ENCODE assay signal across 1 cellular context in the genomic region with DNA sequence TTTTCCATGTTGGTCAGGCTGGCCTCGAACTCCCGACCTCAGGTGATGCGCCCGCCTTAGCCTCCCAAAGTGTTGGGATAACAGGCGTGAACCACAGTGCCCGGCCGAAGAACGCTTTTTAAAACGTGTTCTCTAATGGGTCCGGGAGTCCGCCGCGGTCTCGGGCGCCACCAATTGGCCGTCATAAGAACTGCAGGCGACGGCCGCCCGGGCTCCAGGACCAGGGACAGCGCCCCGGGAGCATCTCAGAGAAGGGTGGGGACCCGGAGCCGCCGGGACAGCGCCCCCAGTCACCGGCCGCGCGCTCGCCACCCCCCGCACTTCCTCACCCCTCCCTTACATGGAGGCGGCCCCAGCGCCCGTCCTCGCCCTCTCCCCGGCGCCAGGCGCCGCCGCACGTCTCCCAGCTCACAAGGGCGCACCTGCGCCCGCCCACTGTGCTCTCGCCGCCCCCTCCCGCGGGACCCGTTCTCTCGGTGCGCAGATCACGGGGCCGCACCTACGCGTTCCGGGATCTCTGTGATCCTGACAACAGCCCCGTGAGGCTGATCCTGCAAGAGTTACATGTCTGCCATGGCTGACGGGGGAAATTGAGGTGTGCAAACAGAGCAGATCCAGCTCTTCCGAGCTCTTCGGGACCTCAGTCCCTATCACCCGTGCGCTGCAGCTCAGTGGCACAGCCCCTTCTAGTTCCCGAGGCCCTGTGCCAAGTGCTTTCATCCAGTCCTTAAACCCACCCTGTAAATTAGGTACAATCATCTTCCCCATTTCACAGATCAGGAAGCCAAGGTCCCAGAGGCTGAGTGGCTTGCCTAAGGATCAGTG.
A peak's percentile ranks its signal among the peaks of the same experiment; 100 is the strongest.
TF ChIP-seq lines count a peak whose summit lies in the region.

No MANE protein-coding gene starts in this region.

TF ChIP-seq in HEK293, 187 proteins besides CTCF, POLR2A, EP300 and RAD21 (continued from another document):
- TF ChIP-seq, protein P1, sequence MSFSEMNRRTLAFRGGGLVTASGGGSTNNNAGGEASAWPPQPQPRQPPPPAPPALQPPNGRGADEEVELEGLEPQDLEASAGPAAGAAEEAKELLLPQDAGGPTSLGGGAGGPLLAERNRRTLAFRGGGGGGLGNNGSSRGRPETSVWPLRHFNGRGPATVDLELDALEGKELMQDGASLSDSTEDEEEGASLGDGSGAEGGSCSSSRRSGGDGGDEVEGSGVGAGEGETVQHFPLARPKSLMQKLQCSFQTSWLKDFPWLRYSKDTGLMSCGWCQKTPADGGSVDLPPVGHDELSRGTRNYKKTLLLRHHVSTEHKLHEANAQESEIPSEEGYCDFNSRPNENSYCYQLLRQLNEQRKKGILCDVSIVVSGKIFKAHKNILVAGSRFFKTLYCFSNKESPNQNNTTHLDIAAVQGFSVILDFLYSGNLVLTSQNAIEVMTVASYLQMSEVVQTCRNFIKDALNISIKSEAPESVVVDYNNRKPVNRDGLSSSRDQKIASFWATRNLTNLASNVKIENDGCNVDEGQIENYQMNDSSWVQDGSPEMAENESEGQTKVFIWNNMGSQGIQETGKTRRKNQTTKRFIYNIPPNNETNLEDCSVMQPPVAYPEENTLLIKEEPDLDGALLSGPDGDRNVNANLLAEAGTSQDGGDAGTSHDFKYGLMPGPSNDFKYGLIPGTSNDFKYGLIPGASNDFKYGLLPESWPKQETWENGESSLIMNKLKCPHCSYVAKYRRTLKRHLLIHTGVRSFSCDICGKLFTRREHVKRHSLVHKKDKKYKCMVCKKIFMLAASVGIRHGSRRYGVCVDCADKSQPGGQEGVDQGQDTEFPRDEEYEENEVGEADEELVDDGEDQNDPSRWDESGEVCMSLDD (tag by site-specific recombination; IDR thresholded peaks at IDR 0.05): peak; percentile 73
- TF ChIP-seq EGR2 (tag by site-specific recombination; IDR thresholded peaks at IDR 0.05; ENCODE audit: low read depth) (peak; percentile 94), ZNF311 (tag by site-specific recombination; IDR thresholded peaks at IDR 0.05; ENCODE audit: borderline replicate concordance) (no peak), ZNF658 (tag by site-specific recombination; IDR thresholded peaks at IDR 0.05) (no peak), ZNF747 (tag by site-specific recombination; IDR thresholded peaks at IDR 0.05) (no peak), ZNF626 (tag by site-specific recombination; IDR thresholded peaks at IDR 0.05) (no peak), ZNF501 (tag by site-specific recombination; IDR thresholded peaks at IDR 0.05) (peak; percentile 85), MZF1 (tag by site-specific recombination; IDR thresholded peaks at IDR 0.05; ENCODE audit: borderline replicate concordance) (no peak), ZNF514 (tag by site-specific recombination; IDR thresholded peaks at IDR 0.05) (no peak), ZNF214 (tag by site-specific recombination; IDR thresholded peaks at IDR 0.05; ENCODE audit: borderline replicate concordance) (no peak), ZBTB48 (tag by site-specific recombination; IDR thresholded peaks at IDR 0.05) (no peak), ZBTB1 (tag by site-specific recombination; IDR thresholded peaks at IDR 0.05) (0 out of 2 replicates have a peak, but pooled peaks have one; percentile 16), GLIS1 (tag by site-specific recombination; IDR thresholded peaks at IDR 0.05) (peak; percentile 92), ZSCAN30 (tag by site-specific recombination; IDR thresholded peaks at IDR 0.05) (peak; percentile 90), ZNF510 (tag by site-specific recombination; IDR thresholded peaks at IDR 0.05; ENCODE audit: insufficient replicate concordance) (no peak), HOXA7 (CRISPR knock-in tag; IDR thresholded peaks at IDR 0.05; ENCODE audit: borderline replicate concordance) (no peak), ZNF529 (tag by site-specific recombination; IDR thresholded peaks at IDR 0.05; ENCODE audit: insufficient replicate concordance) (no peak), ZNF335 (tag by site-specific recombination; conservative IDR thresholded peaks at IDR 0.05) (no peak; the same call in 1 of the 2 replicates), ZSCAN16 (tag by site-specific recombination; IDR thresholded peaks at IDR 0.05) (0 out of 2 replicates have a peak, but pooled peaks have one; percentile 43), ZSCAN23 (tag by site-specific recombination; IDR thresholded peaks at IDR 0.05) (peak; percentile 65; the same call in 1 of the 2 replicates), ZNF596 (tag by site-specific recombination; IDR thresholded peaks at IDR 0.05) (no peak), BCL11A (tag by site-specific recombination; IDR thresholded peaks at IDR 0.05; ENCODE audit: low read depth) (peak; percentile 73), ZBTB17 (tag by site-specific recombination; IDR thresholded peaks at IDR 0.05) (peak; percentile 34; the same call in 1 of the 2 replicates), ZNF792 (tag by site-specific recombination; IDR thresholded peaks at IDR 0.05) (peak; percentile 66; the same call in 1 of the 2 replicates)
- TF ChIP-seq, protein P2, sequence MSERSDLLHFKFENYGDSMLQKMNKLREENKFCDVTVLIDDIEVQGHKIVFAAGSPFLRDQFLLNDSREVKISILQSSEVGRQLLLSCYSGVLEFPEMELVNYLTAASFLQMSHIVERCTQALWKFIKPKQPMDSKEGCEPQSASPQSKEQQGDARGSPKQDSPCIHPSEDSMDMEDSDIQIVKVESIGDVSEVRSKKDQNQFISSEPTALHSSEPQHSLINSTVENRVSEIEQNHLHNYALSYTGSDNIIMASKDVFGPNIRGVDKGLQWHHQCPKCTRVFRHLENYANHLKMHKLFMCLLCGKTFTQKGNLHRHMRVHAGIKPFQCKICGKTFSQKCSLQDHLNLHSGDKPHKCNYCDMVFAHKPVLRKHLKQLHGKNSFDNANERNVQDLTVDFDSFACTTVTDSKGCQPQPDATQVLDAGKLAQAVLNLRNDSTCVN (tag by site-specific recombination; optimal IDR thresholded peaks at IDR 0.05): peak; percentile 93
